28 cellular contexts compared by ENCODE assay signal in genomic region chr20:61801428-61801827, GRCh38.
"Had no signal": no experiment of that assay in that cellular context is flagged by ENCODE, and none has a peak within 500 bp of the region (broad histone marks: within the 10 kb centered on the region; RNA-seq: fewer than 3 reads in every experiment).

No MANE protein-coding gene starts in this region.

- FAIRE-seq: keratinocyte, urothelium cell line had no signal

- H3K9me3 ChIP-seq: heart left ventricle, ovary, right atrium auricular region, suprapubic skin, thoracic aorta, tibial artery, upper lobe of right lung had no signal

- H3K4me3 Mint-ChIP-seq: memory B cell; naive thymus-derived CD8-positive, alpha-beta T cell; nephron; neural progenitor cell; stimulated activated effector memory CD8-positive, alpha-beta T cell treated with anti-CD3 and anti-CD28 coated beads, Interleukin-12 subunit alpha, Interleukin-12 subunit beta, amount 100 ng/mL, for 72 hours; stimulated activated naive CD8-positive, alpha-beta T cell treated with anti-CD3 and anti-CD28 coated beads, Interleukin-15, Interleukin-2, amounts not matched to agents 100 ng/mL and 50 ng/mL, for 24 hours had no signal

- H3K4me1 ChIP-seq: heart left ventricle, upper lobe of right lung had no signal

- H3K79me2 ChIP-seq: hepatocyte had no signal

- H3K27ac Mint-ChIP-seq: memory B cell; naive thymus-derived CD8-positive, alpha-beta T cell; nephron; neural progenitor cell; progenitor cell of endocrine pancreas; stimulated activated effector memory CD8-positive, alpha-beta T cell treated with anti-CD3 and anti-CD28 coated beads, Interleukin-12 subunit alpha, Interleukin-12 subunit beta, amount 100 ng/mL, for 72 hours; stimulated activated naive CD8-positive, alpha-beta T cell treated with anti-CD3 and anti-CD28 coated beads, Interleukin-15, Interleukin-2, amounts not matched to agents 100 ng/mL and 50 ng/mL, for 24 hours had no signal

- H3K36me3 Mint-ChIP-seq: memory B cell; naive thymus-derived CD8-positive, alpha-beta T cell; neural progenitor cell; stimulated activated effector memory CD8-positive, alpha-beta T cell treated with anti-CD3 and anti-CD28 coated beads, Interleukin-12 subunit alpha, Interleukin-12 subunit beta, amount 100 ng/mL, for 72 hours had no signal

- H3K27ac ChIP-seq: heart left ventricle, hepatocyte, neural progenitor cell, ovary, right atrium auricular region, skin epidermis, suprapubic skin, thoracic aorta, tibial artery, upper lobe of right lung had no signal

- H3K36me3 ChIP-seq: heart left ventricle, neural progenitor cell, ovary, right atrium auricular region, suprapubic skin, thoracic aorta, tibial artery, upper lobe of right lung had no signal

- DNase-seq: heart left ventricle; kidney glomerular epithelial cell; left cardiac atrium; midbrain; ovary; stimulated activated CD4-positive, alpha-beta T cell treated with anti-CD3 and anti-CD28 coated beads, Interleukin-12 subunit alpha, Interleukin-12 subunit beta, amount 100 ng/mL, for 4 hours; stimulated activated CD4-positive, alpha-beta T cell treated with anti-CD3 and anti-CD28 coated beads, Interleukin-15, amount 100 ng/mL, for 24 hours; stimulated activated CD4-positive, alpha-beta T cell treated with anti-CD3 and anti-CD28 coated beads, Interleukin-4, amount 100 ng/mL, for 24 hours; stimulated activated naive CD4-positive, alpha-beta T cell; tibial artery; trophoblast cell had no signal

- H3K4me1 Mint-ChIP-seq: memory B cell; stimulated activated effector memory CD8-positive, alpha-beta T cell treated with anti-CD3 and anti-CD28 coated beads, Interleukin-12 subunit alpha, Interleukin-12 subunit beta, amount 100 ng/mL, for 72 hours had no signal

- H3K4me3 ChIP-seq: heart left ventricle, hepatocyte, neural progenitor cell, ovary, right atrium auricular region, skin epidermis, suprapubic skin, thoracic aorta, tibial artery, upper lobe of right lung had no signal

- H3K9ac ChIP-seq: neural progenitor cell had no signal

- H3K27me3 Mint-ChIP-seq: stimulated activated naive CD8-positive, alpha-beta T cell treated with anti-CD3 and anti-CD28 coated beads, Interleukin-15, Interleukin-2, amounts not matched to agents 100 ng/mL and 50 ng/mL, for 24 hours had no signal

- ATAC-seq: heart left ventricle; left cardiac atrium; left lobe of liver; naive thymus-derived CD8-positive, alpha-beta T cell; sciatic nerve; stimulated activated effector memory CD8-positive, alpha-beta T cell treated with anti-CD3 and anti-CD28 coated beads, Interleukin-12 subunit alpha, Interleukin-12 subunit beta, amount 100 ng/mL, for 72 hours; upper lobe of right lung had no signal

- H3K9me3 Mint-ChIP-seq: memory B cell; naive thymus-derived CD8-positive, alpha-beta T cell; nephron; neural progenitor cell; stimulated activated effector memory CD8-positive, alpha-beta T cell treated with anti-CD3 and anti-CD28 coated beads, Interleukin-12 subunit alpha, Interleukin-12 subunit beta, amount 100 ng/mL, for 72 hours; stimulated activated naive CD8-positive, alpha-beta T cell treated with anti-CD3 and anti-CD28 coated beads, Interleukin-15, Interleukin-2, amounts not matched to agents 100 ng/mL and 50 ng/mL, for 24 hours had no signal

- H2AFZ ChIP-seq: hepatocyte, neural progenitor cell had no signal

- H3K27me3 ChIP-seq: hepatocyte, ovary, right atrium auricular region had no signal

- H3K4me2 ChIP-seq: hepatocyte, neural progenitor cell had no signal
